In the genomic region with DNA sequence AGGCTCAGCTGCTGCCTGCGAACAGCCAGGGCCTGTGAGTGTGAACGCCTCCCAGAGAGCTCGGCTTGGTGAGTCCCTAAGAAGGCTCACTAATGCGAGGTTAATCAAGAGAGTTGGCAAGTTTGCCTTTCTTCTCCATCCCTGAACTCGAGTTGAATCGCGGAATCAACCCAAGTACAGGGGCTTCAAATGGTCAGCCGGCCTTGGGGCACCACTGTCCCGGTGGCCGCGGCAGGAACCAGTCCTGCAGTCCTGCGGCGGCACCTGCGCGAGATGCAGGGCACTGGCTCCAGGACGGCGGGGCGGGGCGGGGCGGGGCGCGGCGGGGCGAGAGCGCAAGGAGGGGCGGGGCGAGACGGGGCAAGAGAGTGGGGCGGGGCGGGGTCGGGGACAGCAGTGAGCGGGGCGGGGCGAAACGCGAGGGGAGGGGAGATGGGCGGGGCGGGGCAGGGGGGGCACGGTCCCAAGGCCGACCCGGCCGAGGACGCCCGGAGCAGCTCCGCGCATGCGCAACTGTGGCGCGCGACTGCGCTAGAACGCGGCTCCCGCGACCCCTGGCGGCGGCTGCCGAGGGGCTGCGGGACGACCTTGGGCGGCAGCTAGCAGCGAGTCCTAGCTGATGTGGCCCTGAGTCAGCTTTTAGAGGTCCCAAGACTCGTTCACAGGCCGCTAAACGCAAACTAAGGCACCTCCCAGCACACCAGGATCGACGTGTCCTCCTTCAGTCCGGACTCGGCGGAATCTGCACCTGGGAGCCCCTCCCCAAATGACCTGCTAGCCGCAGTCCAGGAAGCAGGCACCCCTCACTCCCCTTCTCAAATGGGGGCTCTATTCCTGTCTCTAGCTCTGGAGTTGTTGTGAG, we compare ENCODE assay signal across 8 cellular contexts.
A peak's percentile ranks its signal among the peaks of the same experiment; 100 is the strongest.
DNase-seq lines count a peak whose midpoint lies in the region; ATAC-seq and TF ChIP-seq lines count a peak whose summit lies in the region.

No MANE protein-coding gene starts in this region.

- DNase-seq in AG09319 (ENCODE audit: extremely low read depth, low read depth) (peak; percentile 80), NCI-H2227 (lab: John Stamatoyannopoulos, UW; ENCODE audit: unreplicated experiment) (peak; percentile 94), cerebellar cortex (ENCODE audit: low spot score) (peak; percentile 82), kidney glomerular epithelial cell (lab: John Stamatoyannopoulos, UW) (peak; percentile 72)
- DNase-seq in activated CD4-positive, CD25-positive, alpha-beta regulatory T cell treated with anti-CD3 and anti-CD28 coated beads, Interleukin-2, amount 50 U/mL, for 16 hours (ENCODE audit: low read depth, low spot score): peak; percentile 89
- DNase-seq in stimulated activated CD4-positive, alpha-beta T cell treated with anti-CD3 and anti-CD28 coated beads, Interleukin-15, amount 100 ng/mL, for 48 hours (ENCODE audit: low read depth in 2 of 2): peak; percentile 88 to 89

- peak; percentile 90 for ATAC-seq in GM18909 (IDR thresholded peaks at IDR 0.05; ENCODE audit: poor library complexity, unreplicated experiment)
- ATAC-seq in HG03159 (IDR thresholded peaks at IDR 0.05; ENCODE audit: unreplicated experiment): peak; percentile 86

- peak; percentile 75 for TF ChIP-seq CTCF in AG09319 (IDR thresholded peaks at IDR 0.05; ENCODE audit: low read depth, low read length)

Comparison
In these comparisons a context has a peak if more than half of its experiments do, and no peak if none do; other contexts are left out.
1. Peak in every context shown above with its lines: DNase-seq and ATAC-seq.